ENCODE assay signal across 30 cellular contexts in the genomic region with DNA sequence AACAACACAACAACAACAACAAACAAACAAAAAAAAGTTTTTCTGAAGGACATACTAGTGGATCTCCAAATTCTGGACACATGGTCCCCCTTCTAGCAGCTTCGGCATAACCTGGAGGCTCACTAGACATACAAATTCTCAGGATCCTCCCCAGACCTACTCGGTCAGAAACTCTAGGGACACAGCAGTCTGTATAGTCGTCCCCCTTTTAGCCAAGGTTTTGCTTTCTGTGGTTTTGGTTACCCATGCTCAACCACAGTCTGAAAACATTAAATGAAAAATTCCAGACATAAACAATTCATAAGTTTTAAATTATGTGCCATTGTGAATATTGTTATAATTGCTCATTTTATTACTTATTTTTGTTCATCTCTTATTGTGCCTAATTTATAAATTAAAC. TPM values are rescaled to one million over a fixed set of nuclear protein-coding genes. Genes with fewer than 3 reads are reported as not detected.
"Had no signal": no experiment of that assay in that cellular context is flagged by ENCODE, and none has a peak within 500 bp of the region (broad histone marks: within the 10 kb centered on the region; RNA-seq: fewer than 3 reads in every experiment).

No MANE protein-coding gene starts in this region.

- H3K4me3 ChIP-seq: ascending aorta, cardiac muscle cell had no signal

- H3K4me1 ChIP-seq: ascending aorta had no signal

- FAIRE-seq: bronchial epithelial cell, TTC549 had no signal

- H3K36me3 ChIP-seq: ascending aorta, cardiac muscle cell had no signal

- H3K27me3 ChIP-seq: ascending aorta, cardiac muscle cell had no signal

- H3K9me3 ChIP-seq: ascending aorta had no signal

- H3K27ac ChIP-seq: ascending aorta, cardiac muscle cell, VCaP had no signal

- ATAC-seq: activated CD8-positive, alpha-beta memory T cell treated with anti-CD3 and anti-CD28 coated beads, Interleukin-2, amount 10 ng/mL, durations not matched to agents 7 days and 5 days; activated CD8-positive, alpha-beta T cell treated with anti-CD3 and anti-CD28 coated beads, Interleukin-2, amount 10 ng/mL, durations not matched to agents 7 days and 5 days; activated naive CD8-positive, alpha-beta T cell treated with anti-CD3 and anti-CD28 coated beads, Interleukin-2, amount 50 U/mL, for 24 hours; T-helper 17 cell had no signal

- DNase-seq: activated B cell treated with CpG ODN at 0.5 μM for 24 hours; activated CD4-positive, alpha-beta memory T cell treated with anti-CD3 and anti-CD28 coated beads, Interleukin-2, amount 10 ng/mL, durations not matched to agents 7 days and 5 days; activated CD4-positive, alpha-beta T cell treated with anti-CD3 and anti-CD28 coated beads for 48 hours; activated CD4-positive, alpha-beta T cell treated with anti-CD3 and anti-CD28 coated beads, Interleukin-2, amount 10 ng/mL, durations not matched to agents 7 days and 5 days; activated CD4-positive, alpha-beta T cell treated with anti-CD3 and anti-CD28 coated beads, Interleukin-2, amount 50 U/mL, for 48 hours; activated CD4-positive, CD25-positive, alpha-beta regulatory T cell treated with anti-CD3 and anti-CD28 coated beads, Interleukin-2, amount 50 U/mL, for 72 hours; activated CD8-positive, alpha-beta memory T cell treated with anti-CD3 and anti-CD28 coated beads for 24 hours; activated CD8-positive, alpha-beta memory T cell treated with anti-CD3 and anti-CD28 coated beads, Interleukin-2, amount 10 ng/mL, durations not matched to agents 7 days and 5 days; activated CD8-positive, alpha-beta memory T cell treated with anti-CD3 and anti-CD28 coated beads, Interleukin-2, amount 50 U/mL, for 48 hours; activated CD8-positive, alpha-beta T cell treated with anti-CD3 and anti-CD28 coated beads, Interleukin-2, amount 10 ng/mL, durations not matched to agents 7 days and 5 days; activated effector memory CD4-positive, alpha-beta T cell treated with Interleukin-2 at 50 U/mL for 16 hours; activated gamma-delta T cell; activated naive CD4-positive, alpha-beta T cell treated with anti-CD3 and anti-CD28 coated beads, Interleukin-2, amount 10 ng/mL, durations not matched to agents 7 days and 5 days; activated naive CD4-positive, alpha-beta T cell treated with Interleukin-2 at 50 U/mL for 16 hours; activated naive CD8-positive, alpha-beta T cell treated with anti-CD3 and anti-CD28 coated beads, Interleukin-2, amount 10 ng/mL, durations not matched to agents 7 days and 5 days; activated naive CD8-positive, alpha-beta T cell treated with anti-CD3 and anti-CD28 coated beads, Interleukin-2, amount 50 U/mL, for 24 hours; activated T-cell treated with anti-CD3 and anti-CD28 coated beads, Interleukin-2, amount 50 U/mL, for 24 hours; activated T-cell treated with anti-CD3 and anti-CD28 coated beads, Interleukin-2, amount 50 U/mL, for 48 hours; amygdala; anterior cingulate cortex; caudate nucleus; cerebellar nuclear complex; T-helper 17 cell; T-helper 9 cell had no signal

RNA-seq across cellular contexts. Expression of a gene that starts 45.2 kb away (rescaled TPM):
- total RNA-seq: activated B cell treated with CpG ODN at 0.5 μM for 24 hours, bronchial epithelial cell, chondrocyte, T-helper 17 cell had no signal
